ENCODE assay signal across 19 cellular contexts in genomic region chr15:49823987-49824538, GRCh38.
"Had no signal": no experiment of that assay in that cellular context is flagged by ENCODE, and none has a peak within 500 bp of the region (broad histone marks: within the 10 kb centered on the region; RNA-seq: fewer than 3 reads in every experiment).

No MANE protein-coding gene starts in this region.

- H3K27me3 Mint-ChIP-seq: naive B cell, type B pancreatic cell had no signal

- H3K27ac Mint-ChIP-seq: immature natural killer cell, memory B cell, type B pancreatic cell had no signal

- H3K36me3 ChIP-seq: left ventricle myocardium inferior, lower lobe of right lung, uterus had no signal

- H3K4me3 Mint-ChIP-seq: immature natural killer cell, memory B cell, naive B cell, nephron progenitor cell, type B pancreatic cell had no signal

- H3K4me1 ChIP-seq: foreskin keratinocyte, left ventricle myocardium inferior, lower lobe of right lung, psoas muscle, spleen, uterus had no signal

- H3K9me3 ChIP-seq: lower lobe of right lung, psoas muscle, spleen, uterus had no signal

- H3K27ac ChIP-seq: dorsolateral prefrontal cortex, foreskin keratinocyte, left ventricle myocardium inferior, lower lobe of right lung, psoas muscle, spleen, uterus had no signal

- H3K4me1 Mint-ChIP-seq: immature natural killer cell, memory B cell, naive B cell had no signal

- H3K4me3 ChIP-seq: dorsolateral prefrontal cortex, left ventricle myocardium inferior, lower lobe of right lung, psoas muscle, spleen, uterus had no signal

- DNase-seq: cortex of kidney; dorsolateral prefrontal cortex; effector CD8-positive, alpha-beta T cell; foreskin keratinocyte; immature natural killer cell; left ventricle myocardium inferior; lower lobe of right lung; midbrain; naive B cell; nephron progenitor cell; psoas muscle; spleen; stimulated activated CD4-positive, alpha-beta T cell treated with anti-CD3 and anti-CD28 coated beads, Interleukin-2, amount 100 ng/mL, for 24 hours; stimulated activated naive CD4-positive, alpha-beta T cell; uterus had no signal

- H3K27me3 ChIP-seq: dorsolateral prefrontal cortex, foreskin keratinocyte, spleen, uterus had no signal

- ATAC-seq: esophagus mucosa, foreskin keratinocyte, lower lobe of right lung, psoas muscle, sciatic nerve had no signal

- H3K36me3 Mint-ChIP-seq: memory B cell, naive B cell had no signal
